22 cellular contexts compared by ENCODE assay signal in the genomic region with DNA sequence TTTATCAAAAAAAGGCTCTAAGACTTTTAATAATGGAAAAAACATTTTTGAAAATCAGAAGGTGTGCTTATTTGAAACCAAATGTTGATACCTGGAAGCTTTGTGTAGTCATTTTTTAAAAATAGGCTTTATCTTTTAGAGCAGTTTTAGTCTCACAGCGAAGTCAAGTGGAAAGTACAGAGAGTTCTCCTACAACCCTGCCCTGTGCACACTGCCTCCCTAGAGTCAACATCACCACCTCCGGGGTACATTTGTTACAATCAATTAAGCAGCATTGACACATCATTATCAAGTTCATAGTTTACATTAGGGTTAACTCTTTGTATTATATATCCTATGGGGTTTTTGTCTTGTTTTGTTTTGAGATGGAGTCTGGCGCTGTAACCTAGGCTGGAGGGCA.
"Had no signal": no experiment of that assay in that cellular context is flagged by ENCODE, and none has a peak within 500 bp of the region (broad histone marks: within the 10 kb centered on the region; RNA-seq: fewer than 3 reads in every experiment).

No MANE protein-coding gene starts in this region.

- DNase-seq: dermis blood vessel endothelial cell; effector memory CD4-positive, alpha-beta T cell; erythroblast; esophagus squamous epithelium; foreskin melanocyte; glutamatergic neuron; hypothalamus; kidney; left ventricle myocardium inferior; lower lobe of right lung; naive thymus-derived CD8-positive, alpha-beta T cell; nephron progenitor cell; nucleus accumbens; right lobe of liver; stimulated activated CD4-positive, alpha-beta T cell treated with anti-CD3 and anti-CD28 coated beads, Interleukin-12 subunit alpha, Interleukin-12 subunit beta, amount 100 ng/mL, for 4 hours; stimulated activated CD4-positive, alpha-beta T cell treated with anti-CD3 and anti-CD28 coated beads, Interleukin-1b, Interleukin-23, amount 100 ng/mL, for 48 hours; stimulated activated CD4-positive, alpha-beta T cell treated with anti-CD3 and anti-CD28 coated beads, Interleukin-4, amount 100 ng/mL, for 1 hour; stimulated activated CD8-positive, alpha-beta memory T cell treated with anti-CD3 and anti-CD28 coated beads, Interleukin-4, amount 100 ng/mL, for 48 hours; stimulated activated naive CD4-positive, alpha-beta T cell; stimulated activated naive CD8-positive, alpha-beta T cell treated with anti-CD3 and anti-CD28 coated beads, Interleukin-15, amount 100 ng/mL, for 72 hours; testis; tibial artery had no signal

- ATAC-seq: lower lobe of right lung; naive thymus-derived CD8-positive, alpha-beta T cell; right lobe of liver; stimulated activated naive CD8-positive, alpha-beta T cell treated with anti-CD3 and anti-CD28 coated beads, Interleukin-15, amount 100 ng/mL, for 72 hours had no signal
